In the genomic region with DNA sequence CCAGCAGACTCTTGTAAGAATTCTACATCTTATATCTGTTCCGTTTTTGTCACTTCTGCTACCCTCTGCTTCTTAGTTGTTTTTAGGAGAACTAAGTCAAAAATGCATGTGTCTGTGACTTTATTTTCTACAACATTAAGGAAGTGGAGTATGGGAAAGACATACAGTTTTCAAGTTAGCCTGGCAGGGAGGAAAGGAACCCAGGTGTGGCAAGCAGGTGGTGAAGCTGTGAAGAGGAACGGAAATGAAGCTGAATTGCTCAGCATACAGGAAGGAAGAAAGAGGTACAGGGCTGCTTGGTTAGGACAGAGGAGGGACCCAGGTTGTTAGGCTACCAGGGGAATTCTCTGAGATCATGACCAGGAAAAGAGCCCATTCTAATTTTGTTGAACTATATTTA, we compare ENCODE assay signal across 8 cellular contexts.
DNase-seq lines count a peak whose midpoint lies in the region.

No MANE protein-coding gene starts in this region.

- H3K36me3 ChIP-seq in effector memory CD4-positive, alpha-beta T cell (ENCODE audit: control insufficient read depth, insufficient read depth, low read length), result no peaks in the 10 kb centered on the region

- peaks cover 80% of the 10 kb centered on the region for H3K4me1 ChIP-seq in effector memory CD4-positive, alpha-beta T cell (ENCODE audit: control insufficient read depth, insufficient read depth, low read length, poor library complexity, severe bottlenecking)

- no peaks in the 10 kb centered on the region for H3K27me3 ChIP-seq in effector memory CD4-positive, alpha-beta T cell (replicated peaks; ENCODE audit: control insufficient read depth, insufficient read depth, low read length, poor library complexity, severe bottlenecking)

- H3K9me3 ChIP-seq in effector memory CD4-positive, alpha-beta T cell (ENCODE audit: control insufficient read depth, low read length), result no peaks in the 10 kb centered on the region

- peak; percentile 33 for DNase-seq in activated CD4-positive, alpha-beta T cell treated with anti-CD3 and anti-CD28 coated beads for 48 hours
- no peak for DNase-seq in activated CD4-positive, alpha-beta T cell treated with anti-CD3 and anti-CD28 coated beads for 1 hour
- peak; percentile 8 for DNase-seq in KBM-7
- peak in 2 of 3 donors; percentile 39 to 57 for DNase-seq in effector memory CD4-positive, alpha-beta T cell
- peak in 5 of 6 experiments; percentile 2 to 49 (median 37) for DNase-seq in stimulated activated naive CD4-positive, alpha-beta T cell (lab: John Stamatoyannopoulos, UW)
- no peak for DNase-seq in epidermal melanocyte (ENCODE audit: insufficient read length, low spot score)
- DNase-seq in inferior parietal cortex (ENCODE audit: extremely low spot score), result no peak
- no peak for DNase-seq in cerebellar cortex (ENCODE audit: low spot score)

- H3K27ac ChIP-seq in effector memory CD4-positive, alpha-beta T cell (ENCODE audit: insufficient read depth, low read length, poor library complexity, severe bottlenecking), result peak overlapping the region; percentile 78

- H3K4me3 ChIP-seq in effector memory CD4-positive, alpha-beta T cell (ENCODE audit: insufficient read depth, low read depth, low read length, poor library complexity, severe bottlenecking), result peak overlapping the region; percentile 55

- in situ Hi-C loops in KBM-7 (cut with MboI; ENCODE audit: low pct_unique_long_range_greater_than_20kb, low sequenced_read_pairs), result no loop called here

Comparison
In these comparisons a context has a peak if more than half of its experiments do, and no peak if none do; other contexts are left out.
1. DNase-seq: peak in activated CD4-positive, alpha-beta T cell treated with anti-CD3 and anti-CD28 coated beads for 48 hours (single experiment), KBM-7 (single experiment), effector memory CD4-positive, alpha-beta T cell (2 of 3) and stimulated activated naive CD4-positive, alpha-beta T cell (5 of 6); none in activated CD4-positive, alpha-beta T cell treated with anti-CD3 and anti-CD28 coated beads for 1 hour (single experiment), epidermal melanocyte (single experiment), inferior parietal cortex (single experiment) and cerebellar cortex (single experiment).